Comparison of ENCODE assay signal across 8 cellular contexts in genomic region chr14:61438860-61439765, GRCh38.
DNase-seq lines count a peak whose midpoint lies in the region; ATAC-seq and TF ChIP-seq lines count a peak whose summit lies in the region.

No MANE protein-coding gene starts in this region.

- H3K9me2 ChIP-seq in Karpas-422 (replicated peaks; ENCODE audit: insufficient read depth, low read length), result no peaks in the 10 kb centered on the region

- 19% methylated on average over 12 of the region's 12 CpGs for WGBS in liver
- WGBS in thymus, result 15% methylated on average over 12 of the region's 12 CpGs

- H2AFZ ChIP-seq in Karpas-422 (ENCODE audit: low read length), result no peak overlapping the region

- no peaks in the 10 kb centered on the region for H4K20me1 ChIP-seq in Karpas-422 (ENCODE audit: insufficient read depth, low read depth, low read length)

- H3K27ac ChIP-seq in liver (ENCODE audit: low read depth in 1 of 2, low read length in 2 of 2), result peak overlapping the region; percentile 5 to 31
- H3K27ac ChIP-seq in thymus (ENCODE audit: low read depth), result peak overlapping the region; percentile 54
- no peak overlapping the region for H3K27ac ChIP-seq in Karpas-422 (ENCODE audit: low read length)

- peak; percentile 16 for DNase-seq in GM04503 (ENCODE audit: low read depth)
- DNase-seq in RPMI7951 (ENCODE audit: low read depth), result peak; percentile 35
- DNase-seq in cardiac fibroblast (ENCODE audit: low read depth in 2 of 2), result peak; percentile 71 to 87
- DNase-seq in effector CD8-positive, alpha-beta T cell (lab: John Stamatoyannopoulos, UW), result no peak
- DNase-seq in Karpas-422, result no peak

- H3K4me1 ChIP-seq in liver (ENCODE audit: control insufficient read depth in 4 of 4, insufficient read depth in 4 of 4, low read length in 3 of 4) (peaks cover 5 to 13% (median 9%) of the 10 kb centered on the region in 4 donors), thymus (ENCODE audit: control insufficient read depth, insufficient read depth, low read length) (peaks cover 26% of the 10 kb centered on the region), Karpas-422 (ENCODE audit: low read length) (peaks cover 13% of the 10 kb centered on the region)

- no peak overlapping the region for H3K4me2 ChIP-seq in Karpas-422 (ENCODE audit: low read depth, low read length, poor library complexity, severe bottlenecking)

- H3K27me3 ChIP-seq in liver (ENCODE audit: control insufficient read depth in 4 of 4, insufficient read depth in 4 of 4, low read length in 3 of 4) (no peaks in the 10 kb centered on the region), thymus (ENCODE audit: control insufficient read depth, insufficient read depth) (no peaks in the 10 kb centered on the region), Karpas-422 (ENCODE audit: low read length) (no peaks in the 10 kb centered on the region)

- TF ChIP-seq CTCF in cardiac fibroblast (IDR thresholded peaks at IDR 0.05; ENCODE audit: low read depth, low read length) (no peak), liver (IDR thresholded peaks at IDR 0.05; ENCODE audit: low read depth, low read length, missing input control) (no peak)

- H3K9ac ChIP-seq in liver (ENCODE audit: low read depth in 1 of 2, low read length in 2 of 2), result peak overlapping the region in 1 of 2 donors; percentile 30
- H3K9ac ChIP-seq in Karpas-422 (ENCODE audit: low read length), result no peak overlapping the region

- peak overlapping the region in 1 of 2 donors; percentile 15 for H3K4me3 ChIP-seq in cardiac fibroblast (replicated peaks in 1 of 2; ENCODE audit: low read depth in 2 of 2, low read length in 2 of 2)
- peak overlapping the region in 1 of 3 donors; percentile 27 for H3K4me3 ChIP-seq in liver (ENCODE audit: low read depth in 1 of 3, low read length in 3 of 3)
- H3K4me3 ChIP-seq in thymus (ENCODE audit: low read length), result no peak overlapping the region
- H3K4me3 ChIP-seq in Karpas-422 (ENCODE audit: low read length), result no peak overlapping the region

- H3K9me3 ChIP-seq in liver (ENCODE audit: control insufficient read depth in 4 of 4, low read length in 3 of 4) (no peaks in the 10 kb centered on the region), thymus (ENCODE audit: control insufficient read depth) (no peaks in the 10 kb centered on the region), Karpas-422 (ENCODE audit: low read length) (no peaks in the 10 kb centered on the region)

- H3K36me3 ChIP-seq in liver (ENCODE audit: control insufficient read depth in 4 of 4, insufficient read depth in 3 of 4, low read depth in 1 of 4, low read length in 3 of 4), result no peaks in the 10 kb centered on the region
- H3K36me3 ChIP-seq in thymus (ENCODE audit: control insufficient read depth, insufficient read depth), result no peaks in the 10 kb centered on the region
- no peaks in the 10 kb centered on the region for H3K36me3 ChIP-seq in Karpas-422 (ENCODE audit: insufficient read depth, low read length)

- H3K79me2 ChIP-seq in Karpas-422 (ENCODE audit: low read length), result no peaks in the 10 kb centered on the region

- TF ChIP-seq RAD21 in liver (IDR thresholded peaks at IDR 0.05), result peak; percentile 28 to 30

- peak; percentile 48 for ATAC-seq in HG02678 (IDR thresholded peaks at IDR 0.05; ENCODE audit: unreplicated experiment)

TF ChIP-seq in liver, 16 proteins besides CTCF, POLR2A, EP300 and RAD21:
- TF ChIP-seq JUND (IDR thresholded peaks at IDR 0.05) (peak; percentile 46 to 60), SP1 (IDR thresholded peaks at IDR 0.05) (peak; percentile 71), REST (IDR thresholded peaks at IDR 0.05) (peak; percentile 45), YY1 (IDR thresholded peaks at IDR 0.05) (peak; percentile 49), FOXA1 (IDR thresholded peaks at IDR 0.05) (peak; percentile 52), GABPA (IDR thresholded peaks at IDR 0.05 in 1 of 2, conservative IDR thresholded peaks at IDR 0.05 in 1 of 2) (no peak), RXRA (IDR thresholded peaks at IDR 0.05) (peak in 1 of 2 donors; percentile 54), EGR1 (IDR thresholded peaks at IDR 0.05; ENCODE audit: low read depth in 2 of 2) (peak in 1 of 2 donors; percentile 35), FOXA2 (IDR thresholded peaks at IDR 0.05) (peak; percentile 91), NR2F2 (IDR thresholded peaks at IDR 0.05) (no peak), HNF4A (conservative IDR thresholded peaks at IDR 0.05) (peak; percentile 44 to 49), HNF4G (IDR thresholded peaks at IDR 0.05) (no peak), TAF1 (conservative IDR thresholded peaks at IDR 0.05) (peak; percentile 13)
- TF ChIP-seq, protein P1, sequence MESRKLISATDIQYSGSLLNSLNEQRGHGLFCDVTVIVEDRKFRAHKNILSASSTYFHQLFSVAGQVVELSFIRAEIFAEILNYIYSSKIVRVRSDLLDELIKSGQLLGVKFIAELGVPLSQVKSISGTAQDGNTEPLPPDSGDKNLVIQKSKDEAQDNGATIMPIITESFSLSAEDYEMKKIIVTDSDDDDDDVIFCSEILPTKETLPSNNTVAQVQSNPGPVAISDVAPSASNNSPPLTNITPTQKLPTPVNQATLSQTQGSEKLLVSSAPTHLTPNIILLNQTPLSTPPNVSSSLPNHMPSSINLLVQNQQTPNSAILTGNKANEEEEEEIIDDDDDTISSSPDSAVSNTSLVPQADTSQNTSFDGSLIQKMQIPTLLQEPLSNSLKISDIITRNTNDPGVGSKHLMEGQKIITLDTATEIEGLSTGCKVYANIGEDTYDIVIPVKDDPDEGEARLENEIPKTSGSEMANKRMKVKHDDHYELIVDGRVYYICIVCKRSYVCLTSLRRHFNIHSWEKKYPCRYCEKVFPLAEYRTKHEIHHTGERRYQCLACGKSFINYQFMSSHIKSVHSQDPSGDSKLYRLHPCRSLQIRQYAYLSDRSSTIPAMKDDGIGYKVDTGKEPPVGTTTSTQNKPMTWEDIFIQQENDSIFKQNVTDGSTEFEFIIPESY (IDR thresholded peaks at IDR 0.05), result peak; percentile 23
- TF ChIP-seq, protein P2, sequence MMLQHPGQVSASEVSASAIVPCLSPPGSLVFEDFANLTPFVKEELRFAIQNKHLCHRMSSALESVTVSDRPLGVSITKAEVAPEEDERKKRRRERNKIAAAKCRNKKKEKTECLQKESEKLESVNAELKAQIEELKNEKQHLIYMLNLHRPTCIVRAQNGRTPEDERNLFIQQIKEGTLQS (IDR thresholded peaks at IDR 0.05), result peak; percentile 80
- TF ChIP-seq, protein P3, sequence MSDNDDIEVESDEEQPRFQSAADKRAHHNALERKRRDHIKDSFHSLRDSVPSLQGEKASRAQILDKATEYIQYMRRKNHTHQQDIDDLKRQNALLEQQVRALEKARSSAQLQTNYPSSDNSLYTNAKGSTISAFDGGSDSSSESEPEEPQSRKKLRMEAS (IDR thresholded peaks at IDR 0.05), result peak; percentile 60

Comparison
In these comparisons a context has a peak if more than half of its experiments do, and no peak if none do; other contexts are left out.
1. DNase-seq: peak in GM04503 (single experiment), RPMI7951 (single experiment) and cardiac fibroblast (2 of 2); none in effector CD8-positive, alpha-beta T cell (single experiment) and Karpas-422 (single experiment).